ENCODE assay signal across 1 cellular context in genomic region chr20:50699688-50700087, GRCh38.
TF ChIP-seq lines count a peak whose summit lies in the region.

No MANE protein-coding gene starts in this region.

TF ChIP-seq in H1, 55 proteins besides CTCF, POLR2A, EP300 and RAD21:
- TF ChIP-seq CTBP2 (IDR thresholded peaks at IDR 0.05; ENCODE audit: borderline replicate concordance, insufficient read depth, insufficient read length, low read length) (no peak), BACH1 (IDR thresholded peaks at IDR 0.05; ENCODE audit: low read length) (no peak), GTF2F1 (IDR thresholded peaks at IDR 0.05; ENCODE audit: borderline replicate concordance, low read depth, low read length) (no peak), HDAC6 (IDR thresholded peaks at IDR 0.05; ENCODE audit: low read depth, low read length) (no peak), NRF1 (IDR thresholded peaks at IDR 0.05; ENCODE audit: low read depth, low read length) (no peak), BCL11A (IDR thresholded peaks at IDR 0.05; ENCODE audit: low read depth in 2 of 2, low read length in 2 of 2) (no peak), PHF8 (conservative IDR thresholded peaks at IDR 0.05; ENCODE audit: low read depth, low read length) (no peak), TBP (IDR thresholded peaks at IDR 0.05; ENCODE audit: low read depth, low read length) (no peak), SAP30 (IDR thresholded peaks at IDR 0.05; ENCODE audit: insufficient read depth, insufficient replicate concordance, low read length) (no peak), SIX5 (IDR thresholded peaks at IDR 0.05; ENCODE audit: low read depth, low read length) (no peak), SP2 (IDR thresholded peaks at IDR 0.05; ENCODE audit: low read length) (no peak), YY1 (IDR thresholded peaks at IDR 0.05; ENCODE audit: low read depth, low read length) (no peak), SRF (IDR thresholded peaks at IDR 0.05; ENCODE audit: low read depth, low read length) (no peak), POLR2AphosphoS5 (IDR thresholded peaks at IDR 0.05; ENCODE audit: low read depth, low read length) (no peak), KDM1A (IDR thresholded peaks at IDR 0.05; ENCODE audit: borderline replicate concordance, low read length) (no peak), CREB1 (IDR thresholded peaks at IDR 0.05) (no peak), TAF7 (optimal IDR thresholded peaks at IDR 0.05; ENCODE audit: borderline replicate concordance, low read depth, low read length) (no peak), SIN3A (conservative IDR thresholded peaks at IDR 0.05 in 1 of 2, IDR thresholded peaks at IDR 0.05 in 1 of 2; ENCODE audit: low read depth in 1 of 2, low read length in 2 of 2) (no peak)
TF ChIP-seq in H1: peak in this region for 0.
